Comparison of ENCODE assay signal across 8 cellular contexts in the genomic region with DNA sequence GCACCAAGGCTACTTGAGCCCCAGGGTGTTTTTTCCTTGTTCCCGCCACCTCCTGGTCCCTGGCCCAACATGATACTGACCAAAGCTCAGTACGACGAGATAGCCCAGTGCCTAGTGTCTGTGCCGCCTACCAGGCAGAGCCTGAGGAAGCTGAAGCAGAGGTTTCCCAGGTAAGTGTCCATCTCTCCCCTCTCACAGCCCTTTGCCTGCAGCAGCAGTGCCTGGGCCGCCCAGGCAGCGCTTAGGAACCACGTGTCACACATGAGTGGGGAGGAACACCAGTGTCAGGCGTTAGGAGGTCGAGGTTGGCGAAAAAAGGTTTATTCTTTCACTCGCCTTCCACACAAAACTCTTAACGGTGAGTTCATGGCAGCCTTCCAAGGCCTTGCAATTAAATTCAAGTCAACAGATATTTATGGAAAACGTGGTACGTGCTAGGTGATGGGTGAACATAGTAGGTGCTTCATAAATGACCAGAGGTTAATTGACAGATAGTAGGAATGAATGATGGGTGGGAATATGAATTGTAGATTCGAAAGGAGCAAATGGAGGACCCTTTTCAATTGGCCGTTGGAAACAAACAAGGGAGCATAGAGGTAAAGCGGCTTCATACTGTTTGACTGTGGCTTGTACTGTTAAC. TPM values are rescaled to one million over a fixed set of nuclear protein-coding genes. Genes with fewer than 3 reads are reported as not detected.
A peak's percentile ranks its signal among the peaks of the same experiment; 100 is the strongest.
DNase-seq lines count a peak whose midpoint lies in the region; ATAC-seq and TF ChIP-seq lines count a peak whose summit lies in the region.

No MANE protein-coding gene starts in this region.

- H3K4me3 ChIP-seq in mucosa of rectum (ENCODE audit: low read length in 2 of 2) (peak overlapping the region; percentile 90 to 96), transverse colon (peak overlapping the region; percentile 56 to 83 (median 70))

- 50 to 88% methylated on average over 4 to 17 of the region's 17 CpGs for WGBS in transverse colon (ENCODE audit: low coverage in 1 of 2), 2 donors

- H3K9ac ChIP-seq in mucosa of rectum (ENCODE audit: low read depth in 1 of 2, low read length in 2 of 2) = peak overlapping the region; percentile 82 to 93

- H3K4me1 Mint-ChIP-seq in activated naive CD4-positive, alpha-beta T cell treated with anti-CD3 and anti-CD28 coated beads for 36 hours (ENCODE audit: low read depth) = peaks cover 25% of the 10 kb centered on the region

- H3K27ac Mint-ChIP-seq in activated naive CD4-positive, alpha-beta T cell treated with anti-CD3 and anti-CD28 coated beads for 36 hours = peak overlapping the region; percentile 79

- peaks cover 11% of the 10 kb centered on the region for H3K36me3 Mint-ChIP-seq in activated naive CD4-positive, alpha-beta T cell treated with anti-CD3 and anti-CD28 coated beads for 36 hours (ENCODE audit: low read depth)

- no peak for TF ChIP-seq POLR2A in transverse colon (IDR thresholded peaks at IDR 0.05)

- H3K9me3 Mint-ChIP-seq in activated naive CD4-positive, alpha-beta T cell treated with anti-CD3 and anti-CD28 coated beads for 36 hours = no peaks in the 10 kb centered on the region

- peak overlapping the region; percentile 79 for H3K4me3 Mint-ChIP-seq in activated naive CD4-positive, alpha-beta T cell treated with anti-CD3 and anti-CD28 coated beads for 36 hours

- H3K27me3 Mint-ChIP-seq in activated naive CD4-positive, alpha-beta T cell treated with anti-CD3 and anti-CD28 coated beads for 36 hours (ENCODE audit: low read depth) = no peaks in the 10 kb centered on the region

- in situ Hi-C loops in transverse colon (cut with MboI; ENCODE audit: low pct_ligation_motif_present in 1 of 4, low pct_unique_long_range_greater_than_20kb in 1 of 4, low sequenced_read_pairs in 3 of 4) = no loop called here

- TF ChIP-seq EP300 in transverse colon (IDR thresholded peaks at IDR 0.05; ENCODE audit: low read depth) = no peak

- H3K9me3 ChIP-seq in mucosa of rectum (ENCODE audit: control insufficient read depth in 2 of 2, low read length in 2 of 2) (no peaks in the 10 kb centered on the region), transverse colon (no peaks in the 10 kb centered on the region)

- H3K4me1 ChIP-seq in mucosa of rectum (ENCODE audit: control insufficient read depth in 2 of 2, insufficient read depth in 2 of 2, low read length in 2 of 2) (peaks cover 5 to 8% of the 10 kb centered on the region in 2 donors), transverse colon (peaks cover 3 to 17% (median 7%) of the 10 kb centered on the region in 4 donors)

- intact Hi-C loops in activated naive CD4-positive, alpha-beta T cell treated with anti-CD3 and anti-CD28 coated beads for 36 hours (cut with micrococcal nuclease) = loop anchor here (1.0 to 10.0 kb wide), 4 partner anchors 305 to 1595 kb away; partner anchors contain the start of genes DPH6, MEIS2 and ZNF770
- intact Hi-C loops in transverse colon (cut with DNase I; ENCODE audit: low total_unique reads) = no loop called here

- peak; percentile 28 for ATAC-seq in HG03060 (IDR thresholded peaks at IDR 0.05; ENCODE audit: low read depth, unreplicated experiment)

- no peaks in the 10 kb centered on the region for H3K36me3 ChIP-seq in mucosa of rectum (ENCODE audit: control insufficient read depth in 2 of 2, insufficient read depth in 2 of 2, low read length in 2 of 2)
- no peaks in the 10 kb centered on the region for H3K36me3 ChIP-seq in transverse colon

- peak; percentile 36 for DNase-seq in activated naive CD4-positive, alpha-beta T cell treated with anti-CD3 and anti-CD28 coated beads for 36 hours
- no peak for DNase-seq in activated naive CD4-positive, alpha-beta T cell treated with Interleukin-2 at 50 U/mL for 16 hours
- peak; percentile 35 for DNase-seq in SK-N-DZ (ENCODE audit: low spot score)
- peak; percentile 6 for DNase-seq in effector CD4-positive, alpha-beta T cell
- DNase-seq in transverse colon = peak; percentile 27
- DNase-seq in NCI-H2107 treated with DMSO at 0.1 percent for 48 hours (lab: John Stamatoyannopoulos, UW; ENCODE audit: unreplicated experiment) = no peak

- peak overlapping the region in 1 of 2 donors; percentile 78 for H3K27ac ChIP-seq in mucosa of rectum (ENCODE audit: low read depth in 2 of 2, low read length in 2 of 2)
- H3K27ac ChIP-seq in transverse colon = peak overlapping the region; percentile 87 to 90 (median 88)

- no peak for TF ChIP-seq CTCF in transverse colon (IDR thresholded peaks at IDR 0.05)

- no peaks in the 10 kb centered on the region for H3K27me3 ChIP-seq in mucosa of rectum (ENCODE audit: control insufficient read depth in 2 of 2, insufficient read depth in 2 of 2, low read length in 2 of 2)
- H3K27me3 ChIP-seq in transverse colon = peaks cover 3% of the 10 kb centered on the region

- CTCF ChIA-PET in activated naive CD4-positive, alpha-beta T cell treated with anti-CD3 and anti-CD28 coated beads for 36 hours (lab: Charles Lee) = no interaction called here

RNA-seq across cellular contexts. Expression of gene CDIN1, which starts 0.5 kb away (rescaled TPM):
- 10 to 100 TPM; 11.6 to 11.8 TPM for total RNA-seq in activated naive CD4-positive, alpha-beta T cell treated with anti-CD3 and anti-CD28 coated beads for 36 hours
- polyA plus RNA-seq in SK-N-DZ (2014; cell fraction: cytosol; rRNA removed) = 11.5 and 15.1 TPM in 2 replicates
- 18.9 and 21.1 TPM in 2 replicates for polyA plus RNA-seq in SK-N-DZ (2014; cell fraction: nucleus; rRNA removed)
- 100 to 1,000 TPM in 1 of 4 donors, 1 to 10 TPM in 3; 3.0 to 151 (median 8.5) TPM for total RNA-seq in transverse colon

Comparison
In these comparisons a context has a peak if more than half of its experiments do, and no peak if none do; other contexts are left out.
1. DNase-seq: peak in activated naive CD4-positive, alpha-beta T cell treated with anti-CD3 and anti-CD28 coated beads for 36 hours (single experiment), SK-N-DZ (single experiment), effector CD4-positive, alpha-beta T cell (single experiment) and transverse colon (single experiment); none in activated naive CD4-positive, alpha-beta T cell treated with Interleukin-2 at 50 U/mL for 16 hours (single experiment) and NCI-H2107 treated with DMSO at 0.1 percent for 48 hours (single experiment).